10 cellular contexts compared by ENCODE assay signal in the genomic region with DNA sequence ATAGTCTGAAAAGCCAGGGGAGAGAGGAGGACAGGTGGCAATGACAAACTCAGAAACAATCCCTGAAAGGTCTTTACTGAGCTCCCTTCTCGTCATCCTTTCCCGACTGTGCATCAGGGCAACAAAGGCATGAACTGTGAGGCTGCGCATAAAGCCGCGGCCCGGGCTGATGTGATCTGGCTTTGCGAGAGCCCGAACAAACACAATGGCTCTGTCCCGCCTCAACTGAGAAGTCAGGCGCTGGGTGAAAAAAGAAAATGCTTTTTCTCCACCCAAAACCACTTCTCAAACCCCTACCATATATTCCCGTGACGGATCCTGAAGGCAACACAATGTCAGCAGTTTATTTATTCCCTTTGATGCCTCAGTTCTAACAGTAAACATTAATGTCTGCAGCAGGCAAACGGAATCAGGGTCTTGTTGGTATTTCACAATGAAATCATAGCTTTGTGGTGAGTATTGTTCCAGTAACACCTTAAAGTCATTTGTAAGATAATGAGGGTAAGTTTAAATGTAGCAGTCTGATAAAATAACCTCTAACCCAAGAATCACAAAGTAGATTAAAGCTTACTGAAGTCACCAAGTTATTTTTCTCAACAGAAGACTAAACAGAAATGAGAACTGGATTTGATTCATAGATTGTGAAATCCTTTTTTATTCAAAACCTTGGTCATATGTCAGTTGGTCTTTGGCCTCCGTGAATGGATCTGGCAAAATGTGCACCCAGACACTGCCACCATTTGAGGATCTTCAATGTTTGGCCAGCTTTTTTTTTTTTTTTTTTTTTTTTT.
DNase-seq lines count a peak whose midpoint lies in the region; ATAC-seq and TF ChIP-seq lines count a peak whose summit lies in the region.
"Had no signal": no experiment of that assay in that cellular context is flagged by ENCODE, and none has a peak within 500 bp of the region (broad histone marks: within the 10 kb centered on the region; RNA-seq: fewer than 3 reads in every experiment).

No MANE protein-coding gene starts in this region.

- no peaks in the 10 kb centered on the region for H3K9me3 ChIP-seq in HAP-1

- DNase-seq in HAP-1 (ENCODE audit: low spot score in 2 of 2): peak; percentile 71 to 82
- DNase-seq in brain microvascular endothelial cell: peak; percentile 49
- peak in 46 of 51 donors; percentile 4 to 88 (median 66) for DNase-seq in hypothalamus (lab: John Stamatoyannopoulos, UW)
- DNase-seq in sciatic nerve (ENCODE audit: low spot score): peak; percentile 80
- DNase-seq: activated CD8-positive, alpha-beta memory T cell treated with anti-CD3 and anti-CD28 coated beads, Interleukin-2, amount 10 ng/mL, durations not matched to agents 7 days and 5 days; NCI-H524 treated with DMSO at 0.1 percent for 48 hours had no signal

- ATAC-seq in sciatic nerve: peak; percentile 64
- no peak for ATAC-seq in GM19324 (IDR thresholded peaks at IDR 0.05; ENCODE audit: low FRiP score, unreplicated experiment)
- ATAC-seq in GM19395 (IDR thresholded peaks at IDR 0.05; ENCODE audit: unreplicated experiment): no peak
- no peak for ATAC-seq in GM19328 (IDR thresholded peaks at IDR 0.05; ENCODE audit: unreplicated experiment)
- no peak for ATAC-seq in GM18502 (IDR thresholded peaks at IDR 0.05; ENCODE audit: poor library complexity, unreplicated experiment)
- ATAC-seq: activated CD8-positive, alpha-beta memory T cell treated with anti-CD3 and anti-CD28 coated beads, Interleukin-2, amount 10 ng/mL, durations not matched to agents 7 days and 5 days had no signal

- H3K36me3 ChIP-seq in HAP-1 (replicated peaks) (no peaks in the 10 kb centered on the region), brain microvascular endothelial cell (replicated peaks) (peaks cover 7% of the 10 kb centered on the region)

- no peak for TF ChIP-seq CTCF in brain microvascular endothelial cell (IDR thresholded peaks at IDR 0.05; ENCODE audit: low read depth, low read length, missing control alignments)

- intact Hi-C loops in sciatic nerve (cut with DNase I): no loop called here

- in situ Hi-C loops in HAP-1 (cut with MboI; ENCODE audit: low sequenced_read_pairs): no loop called here
- in situ Hi-C loops in brain microvascular endothelial cell (cut with HindIII; ENCODE audit: low pct_ligation_motif_present, low sequenced_read_pairs): no loop called here

- H3K27me3 ChIP-seq in HAP-1 (ENCODE audit: low read depth): no peaks in the 10 kb centered on the region
- no peaks in the 10 kb centered on the region for H3K27me3 ChIP-seq in brain microvascular endothelial cell (replicated peaks)

- peaks cover 26% of the 10 kb centered on the region for H3K4me1 ChIP-seq in HAP-1

- H3K27ac ChIP-seq in brain microvascular endothelial cell: peak overlapping the region; percentile 92

- peak overlapping the region; percentile 6 for H3K4me3 ChIP-seq in HAP-1
- H3K4me3 ChIP-seq in brain microvascular endothelial cell (ENCODE audit: low read depth, low read length): no peak overlapping the region
